In genomic region chr21:28283652-28284490, GRCh38 we compare ENCODE assay signal across 12 cellular contexts.
DNase-seq lines count a peak whose midpoint lies in the region; ATAC-seq lines count a peak whose summit lies in the region.
"Had no signal": no experiment of that assay in that cellular context is flagged by ENCODE, and none has a peak within 500 bp of the region (broad histone marks: within the 10 kb centered on the region; RNA-seq: fewer than 3 reads in every experiment).

No MANE protein-coding gene starts in this region.

- no peak overlapping the region for H3K27ac Mint-ChIP-seq in activated naive CD4-positive, alpha-beta T cell treated with anti-CD3 and anti-CD28 coated beads, Interleukin-2, amount 50 U/mL, for 72 hours
- H3K27ac Mint-ChIP-seq in T-helper 2 cell treated with Interferon-gamma antibody and Interleukin-4, amounts not matched to agents 5 μg/mL and 100 μg/mL, for 36 hours: no peak overlapping the region
- H3K27ac Mint-ChIP-seq: activated CD4-positive, alpha-beta memory T cell treated with anti-CD3 and anti-CD28 coated beads, Interleukin-2, amount 10 ng/mL, durations not matched to agents 7 days and 5 days had no signal

- H3K27me3 ChIP-seq in adipocyte (replicated peaks; ENCODE audit: control insufficient read depth, insufficient read depth, low read length): no peaks in the 10 kb centered on the region

- intact Hi-C loops in left cardiac atrium (cut with DNase I): no loop called here

- H3K4me3 ChIP-seq in adipocyte (ENCODE audit: low read length): peak overlapping the region; percentile 49

- peaks cover 5 to 6% of the 10 kb centered on the region in 2 donors for H3K9me3 Mint-ChIP-seq in activated naive CD4-positive, alpha-beta T cell treated with anti-CD3 and anti-CD28 coated beads, Interleukin-2, amount 50 U/mL, for 72 hours
- H3K9me3 Mint-ChIP-seq in T-helper 2 cell treated with Interferon-gamma antibody and Interleukin-4, amounts not matched to agents 5 μg/mL and 100 μg/mL, for 36 hours: peaks cover 4% of the 10 kb centered on the region

- ATAC-seq in left cardiac atrium: peak; percentile 88 to 96
- ATAC-seq in activated naive CD4-positive, alpha-beta T cell treated with anti-CD3 and anti-CD28 coated beads, Interleukin-2, amount 50 U/mL, for 72 hours: no peak

- peaks cover 13% of the 10 kb centered on the region for H3K4me1 ChIP-seq in adipocyte (ENCODE audit: control insufficient read depth, insufficient read depth, low read length)

- no peaks in the 10 kb centered on the region for H3K4me1 Mint-ChIP-seq in T-helper 2 cell treated with Interferon-gamma antibody and Interleukin-4, amounts not matched to agents 5 μg/mL and 100 μg/mL, for 36 hours (ENCODE audit: low read depth)
- H3K4me1 Mint-ChIP-seq: activated CD4-positive, alpha-beta memory T cell treated with anti-CD3 and anti-CD28 coated beads, Interleukin-2, amount 10 ng/mL, durations not matched to agents 7 days and 5 days; central memory CD8-positive, alpha-beta T cell had no signal

- H3K27me3 Mint-ChIP-seq in T-helper 2 cell treated with Interferon-gamma antibody and Interleukin-4, amounts not matched to agents 5 μg/mL and 100 μg/mL, for 36 hours (ENCODE audit: low read depth): no peaks in the 10 kb centered on the region
- H3K27me3 Mint-ChIP-seq: activated CD4-positive, alpha-beta memory T cell treated with anti-CD3 and anti-CD28 coated beads, Interleukin-2, amount 10 ng/mL, durations not matched to agents 7 days and 5 days; central memory CD8-positive, alpha-beta T cell had no signal

- no peak overlapping the region for H3K4me3 Mint-ChIP-seq in T-helper 2 cell treated with Interferon-gamma antibody and Interleukin-4, amounts not matched to agents 5 μg/mL and 100 μg/mL, for 36 hours
- H3K4me3 Mint-ChIP-seq: activated CD4-positive, alpha-beta memory T cell treated with anti-CD3 and anti-CD28 coated beads, Interleukin-2, amount 10 ng/mL, durations not matched to agents 7 days and 5 days; central memory CD8-positive, alpha-beta T cell had no signal

- peak; percentile 21 for DNase-seq in ELR (ENCODE audit: low read depth)
- peak; percentile 87 for DNase-seq in adipocyte (ENCODE audit: low read depth)
- DNase-seq in left cardiac atrium: no peak
- peak; percentile 93 for DNase-seq in pulmonary artery endothelial cell (ENCODE audit: low read depth, low spot score)
- DNase-seq in NCI-H774 (lab: John Stamatoyannopoulos, UW): no peak
- no peak for DNase-seq in activated naive CD4-positive, alpha-beta T cell treated with anti-CD3 and anti-CD28 coated beads, Interleukin-2, amount 50 U/mL, for 72 hours (ENCODE audit: low spot score in 2 of 2)
- DNase-seq in effector CD4-positive, alpha-beta T cell: no peak
- no peak for DNase-seq in T-helper 2 cell treated with Interferon-gamma antibody and Interleukin-4, amounts not matched to agents 5 μg/mL and 100 μg/mL, for 36 hours (ENCODE audit: low spot score)
- DNase-seq: activated CD4-positive, alpha-beta memory T cell treated with anti-CD3 and anti-CD28 coated beads, Interleukin-2, amount 10 ng/mL, durations not matched to agents 7 days and 5 days; DMS79 treated with DMSO at 0.1 percent for 48 hours; stimulated activated CD4-positive, alpha-beta T cell treated with anti-CD3 and anti-CD28 coated beads, Interleukin-2, amount 100 ng/mL, for 24 hours had no signal

- no peaks in the 10 kb centered on the region for H3K36me3 ChIP-seq in adipocyte (ENCODE audit: control insufficient read depth, insufficient read depth, low read length, severe bottlenecking)

- H3K9ac ChIP-seq in adipocyte (ENCODE audit: low read length): no peak overlapping the region

- H3K9me3 ChIP-seq in adipocyte (ENCODE audit: control insufficient read depth, low read length): no peaks in the 10 kb centered on the region

- H3K36me3 Mint-ChIP-seq in activated naive CD4-positive, alpha-beta T cell treated with anti-CD3 and anti-CD28 coated beads, Interleukin-2, amount 50 U/mL, for 72 hours: no peaks in the 10 kb centered on the region
- H3K36me3 Mint-ChIP-seq in T-helper 2 cell treated with Interferon-gamma antibody and Interleukin-4, amounts not matched to agents 5 μg/mL and 100 μg/mL, for 36 hours (ENCODE audit: low read depth): no peaks in the 10 kb centered on the region

Comparison
In these comparisons a context has a peak if more than half of its experiments do, and no peak if none do; other contexts are left out.
1. DNase-seq: peak in ELR (single experiment), adipocyte (single experiment) and pulmonary artery endothelial cell (single experiment); none in left cardiac atrium (single experiment), NCI-H774 (single experiment), activated naive CD4-positive, alpha-beta T cell treated with anti-CD3 and anti-CD28 coated beads, Interleukin-2, amount 50 U/mL, for 72 hours (0 of 2), effector CD4-positive, alpha-beta T cell (single experiment) and T-helper 2 cell treated with Interferon-gamma antibody and Interleukin-4, amounts not matched to agents 5 μg/mL and 100 μg/mL, for 36 hours (single experiment).
2. ATAC-seq: peak in left cardiac atrium (2 of 2); none in activated naive CD4-positive, alpha-beta T cell treated with anti-CD3 and anti-CD28 coated beads, Interleukin-2, amount 50 U/mL, for 72 hours (0 of 2).